ENCODE assay signal across 8 cellular contexts in the genomic region with DNA sequence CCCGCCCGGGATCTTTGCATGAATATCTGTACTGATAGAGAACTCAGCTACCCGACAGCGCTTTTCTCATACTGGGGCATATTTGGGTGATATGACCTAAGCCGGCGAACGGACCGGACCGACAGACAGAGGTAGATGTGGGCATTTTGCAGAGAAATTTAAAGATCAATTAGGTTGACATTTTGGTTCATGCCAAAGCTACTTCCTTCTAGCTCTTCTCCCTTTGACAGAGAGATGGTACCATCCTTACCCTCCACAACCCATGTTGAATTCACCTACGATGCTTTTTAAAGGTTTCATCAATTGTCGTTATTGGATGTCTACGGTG. TPM values are rescaled to one million over a fixed set of nuclear protein-coding genes. Genes with fewer than 3 reads are reported as not detected.
DNase-seq lines count a peak whose midpoint lies in the region; ATAC-seq and TF ChIP-seq lines count a peak whose summit lies in the region.

No MANE protein-coding gene starts in this region.

- no peaks in the 10 kb centered on the region for H3F3A ChIP-seq in SK-N-SH (replicated peaks; ENCODE audit: insufficient read depth)

- peaks cover 16% of the 10 kb centered on the region for H3K36me3 Mint-ChIP-seq in activated naive CD8-positive, alpha-beta T cell treated with anti-CD3 and anti-CD28 coated beads, Interleukin-2, amount 50 U/mL, for 24 hours (ENCODE audit: low read depth)
- H3K36me3 Mint-ChIP-seq in activated CD8-positive, alpha-beta T cell treated with anti-CD3 and anti-CD28 coated beads, Interleukin-2, amount 10 ng/mL, durations not matched to agents 7 days and 5 days (ENCODE audit: low read depth) = peaks cover 34% of the 10 kb centered on the region

- peaks cover 0 to 13% of the 10 kb centered on the region in 2 experiments; a peak in 3 of 4 replicates for H3K4me1 ChIP-seq in SK-N-SH (ENCODE audit: control insufficient read depth in 1 of 2, insufficient read depth in 2 of 2, low read depth in 1 of 2, low read length in 1 of 2)

- no peaks in the 10 kb centered on the region for H3K9me2 ChIP-seq in SK-N-SH

- H3K4me3 Mint-ChIP-seq in activated naive CD8-positive, alpha-beta T cell treated with anti-CD3 and anti-CD28 coated beads, Interleukin-2, amount 50 U/mL, for 24 hours = no peak overlapping the region
- no peak overlapping the region for H3K4me3 Mint-ChIP-seq in activated CD8-positive, alpha-beta T cell treated with anti-CD3 and anti-CD28 coated beads, Interleukin-2, amount 10 ng/mL, durations not matched to agents 7 days and 5 days

- no peaks in the 10 kb centered on the region for H3K9me3 Mint-ChIP-seq in activated naive CD8-positive, alpha-beta T cell treated with anti-CD3 and anti-CD28 coated beads, Interleukin-2, amount 50 U/mL, for 24 hours
- no peaks in the 10 kb centered on the region for H3K9me3 Mint-ChIP-seq in activated CD8-positive, alpha-beta T cell treated with anti-CD3 and anti-CD28 coated beads, Interleukin-2, amount 10 ng/mL, durations not matched to agents 7 days and 5 days (ENCODE audit: insufficient read depth)

- H3K4me3 ChIP-seq in SK-N-SH (ENCODE audit: low read depth in 2 of 2, low read length in 1 of 2) = peak overlapping the region; percentile 85 to 92

- CTCF ChIA-PET in SK-N-SH (lab: Yijun Ruan, JAX) = interaction anchor here (0.7 to 1.8 kb wide), 12 partner anchors 9 to 337 kb away, joined by 3 to 7 read pairs (median 4); partner anchors contain the start of gene COG2
- CTCF ChIA-PET in activated CD8-positive, alpha-beta T cell treated with anti-CD3 and anti-CD28 coated beads, Interleukin-2, amount 10 ng/mL, durations not matched to agents 7 days and 5 days (lab: Charles Lee) = interaction anchor here (1.0 to 2.7 kb wide), 9 partner anchors 12 to 338 kb away, joined by 3 to 11 read pairs (median 5); partner anchors contain the start of gene COG2

- TF ChIP-seq EP300 in SK-N-SH (IDR thresholded peaks at IDR 0.05; ENCODE audit: borderline replicate concordance in 1 of 2, low read depth in 1 of 2, low read length in 1 of 2) = no peak

- no peaks in the 10 kb centered on the region for H3K27me3 Mint-ChIP-seq in activated naive CD8-positive, alpha-beta T cell treated with anti-CD3 and anti-CD28 coated beads, Interleukin-2, amount 50 U/mL, for 24 hours
- no peaks in the 10 kb centered on the region for H3K27me3 Mint-ChIP-seq in activated CD8-positive, alpha-beta T cell treated with anti-CD3 and anti-CD28 coated beads, Interleukin-2, amount 10 ng/mL, durations not matched to agents 7 days and 5 days (ENCODE audit: low read depth)

- TF ChIP-seq CTCF in SK-N-SH (IDR thresholded peaks at IDR 0.05) = no peak

- H3K4me1 Mint-ChIP-seq in activated naive CD8-positive, alpha-beta T cell treated with anti-CD3 and anti-CD28 coated beads, Interleukin-2, amount 50 U/mL, for 24 hours = peaks cover 24% of the 10 kb centered on the region
- H3K4me1 Mint-ChIP-seq in activated CD8-positive, alpha-beta T cell treated with anti-CD3 and anti-CD28 coated beads, Interleukin-2, amount 10 ng/mL, durations not matched to agents 7 days and 5 days (ENCODE audit: low read depth) = peaks cover 25% of the 10 kb centered on the region

- ATAC-seq in SK-N-SH treated with all-trans-retinoic acid at 6 μM for 48 hours (no peak; the same call in 2 of the 3 replicates), GM21423 (IDR thresholded peaks at IDR 0.05; ENCODE audit: unreplicated experiment) (no peak)
- ATAC-seq in activated naive CD8-positive, alpha-beta T cell treated with anti-CD3 and anti-CD28 coated beads, Interleukin-2, amount 50 U/mL, for 24 hours = no peak
- ATAC-seq in activated CD8-positive, alpha-beta T cell treated with anti-CD3 and anti-CD28 coated beads, Interleukin-2, amount 10 ng/mL, durations not matched to agents 7 days and 5 days = no peak

- H3K9ac ChIP-seq in SK-N-SH = peak overlapping the region; percentile 64

- peak overlapping the region; percentile 94 for H3K27ac Mint-ChIP-seq in activated naive CD8-positive, alpha-beta T cell treated with anti-CD3 and anti-CD28 coated beads, Interleukin-2, amount 50 U/mL, for 24 hours
- H3K27ac Mint-ChIP-seq in activated CD8-positive, alpha-beta T cell treated with anti-CD3 and anti-CD28 coated beads, Interleukin-2, amount 10 ng/mL, durations not matched to agents 7 days and 5 days = no peak overlapping the region

- no peaks in the 10 kb centered on the region for H4K20me1 ChIP-seq in SK-N-SH (ENCODE audit: insufficient read depth)

- peak overlapping the region; percentile 73 for H3K4me2 ChIP-seq in SK-N-SH

- peaks cover 6 to 26% of the 10 kb centered on the region in 2 experiments for H3K36me3 ChIP-seq in SK-N-SH (replicated peaks in 1 of 2; ENCODE audit: control insufficient read depth in 1 of 2, insufficient read depth in 2 of 2, low read length in 1 of 2)

- DNase-seq in SK-N-SH (no peak), iris pigment epithelial cell (ENCODE audit: low read depth) (peak; percentile 9), substantia nigra (lab: John Stamatoyannopoulos, UW) (no peak), NCI-H1417 treated with DMSO at 0.1 percent for 48 hours (lab: John Stamatoyannopoulos, UW) (no peak)
- DNase-seq in activated naive CD8-positive, alpha-beta T cell treated with anti-CD3 and anti-CD28 coated beads, Interleukin-2, amount 50 U/mL, for 24 hours = no peak
- no peak for DNase-seq in activated CD8-positive, alpha-beta T cell treated with anti-CD3 and anti-CD28 coated beads, Interleukin-2, amount 10 ng/mL, durations not matched to agents 7 days and 5 days

- no peak for TF ChIP-seq RAD21 in SK-N-SH (IDR thresholded peaks at IDR 0.05; ENCODE audit: low read length)

- H3K9me3 ChIP-seq in SK-N-SH = no peaks in the 10 kb centered on the region

- peaks cover 48% of the 10 kb centered on the region for H3K79me2 ChIP-seq in SK-N-SH (ENCODE audit: insufficient read depth)

- H2AFZ ChIP-seq in SK-N-SH (ENCODE audit: low read depth) = peak overlapping the region; percentile 92

- WGBS in SK-N-SH (ENCODE audit: low lambda C conversion rate) = 5% methylated on average over 12 of the region's 12 CpGs

- no peaks in the 10 kb centered on the region for H3K27me3 ChIP-seq in SK-N-SH (ENCODE audit: insufficient read depth)

- peak overlapping the region in 1 of 2 experiments; percentile 76; a peak in 3 of 4 replicates for H3K27ac ChIP-seq in SK-N-SH (ENCODE audit: low read depth in 2 of 2, low read length in 1 of 2)
- peak overlapping the region; percentile 59 for H3K27ac ChIP-seq in substantia nigra (ENCODE audit: low read depth, low read length, poor library complexity, severe bottlenecking)

- POLR2A ChIA-PET in SK-N-SH (lab: Yijun Ruan, JAX) = interaction anchor here (1.2 kb wide), 1 partner anchor 236 kb away, joined by 3 read pairs; no protein-coding TSS in a partner anchor
- POLR2A ChIA-PET in activated CD8-positive, alpha-beta T cell treated with anti-CD3 and anti-CD28 coated beads, Interleukin-2, amount 10 ng/mL, durations not matched to agents 7 days and 5 days (lab: Charles Lee) = interaction anchor here (1.1 kb wide), 1 partner anchor 63 kb away, joined by 7 read pairs; no protein-coding TSS in a partner anchor

TF ChIP-seq in SK-N-SH treated with all-trans-retinoic acid at 6 μM for 48 hours, 23 proteins besides CTCF, POLR2A, EP300 and RAD21:
- TF ChIP-seq ZC3H10 (CRISPR knock-in tag; IDR thresholded peaks at IDR 0.05) (no peak), TCF4 (CRISPR knock-in tag; IDR thresholded peaks at IDR 0.05; ENCODE audit: borderline replicate concordance) (no peak)
- TF ChIP-seq, protein P1, sequence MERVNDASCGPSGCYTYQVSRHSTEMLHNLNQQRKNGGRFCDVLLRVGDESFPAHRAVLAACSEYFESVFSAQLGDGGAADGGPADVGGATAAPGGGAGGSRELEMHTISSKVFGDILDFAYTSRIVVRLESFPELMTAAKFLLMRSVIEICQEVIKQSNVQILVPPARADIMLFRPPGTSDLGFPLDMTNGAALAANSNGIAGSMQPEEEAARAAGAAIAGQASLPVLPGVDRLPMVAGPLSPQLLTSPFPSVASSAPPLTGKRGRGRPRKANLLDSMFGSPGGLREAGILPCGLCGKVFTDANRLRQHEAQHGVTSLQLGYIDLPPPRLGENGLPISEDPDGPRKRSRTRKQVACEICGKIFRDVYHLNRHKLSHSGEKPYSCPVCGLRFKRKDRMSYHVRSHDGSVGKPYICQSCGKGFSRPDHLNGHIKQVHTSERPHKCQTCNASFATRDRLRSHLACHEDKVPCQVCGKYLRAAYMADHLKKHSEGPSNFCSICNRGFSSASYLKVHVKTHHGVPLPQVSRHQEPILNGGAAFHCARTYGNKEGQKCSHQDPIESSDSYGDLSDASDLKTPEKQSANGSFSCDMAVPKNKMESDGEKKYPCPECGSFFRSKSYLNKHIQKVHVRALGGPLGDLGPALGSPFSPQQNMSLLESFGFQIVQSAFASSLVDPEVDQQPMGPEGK (CRISPR knock-in tag; IDR thresholded peaks at IDR 0.05; ENCODE audit: borderline replicate concordance) = no peak

RNA-seq across cellular contexts. Expression of gene ARV1, which starts 0.5 kb away (rescaled TPM):
- 26.7 and 34.7 TPM in 2 replicates for polyA plus RNA-seq in SK-N-SH (2012; rRNA removed)
- polyA plus RNA-seq in SK-N-SH (2012; cell fraction: cytosol; rRNA removed) = 38.9 and 48.4 TPM in 2 replicates
- polyA plus RNA-seq in SK-N-SH (2012; cell fraction: nucleus; rRNA removed) = 8.4 and 18.6 TPM in 2 replicates
- 10 to 100 TPM; 15.6 to 16.4 TPM for total RNA-seq in activated CD8-positive, alpha-beta T cell treated with anti-CD3 and anti-CD28 coated beads, Interleukin-2, amount 10 ng/mL, durations not matched to agents 7 days and 5 days

RNA-seq across cellular contexts. Expression of gene TTC13, which starts 0.7 kb away (rescaled TPM):
- 5.5 and 8.4 TPM in 2 replicates for polyA plus RNA-seq in SK-N-SH (2012; rRNA removed)
- polyA plus RNA-seq in SK-N-SH (2012; cell fraction: cytosol; rRNA removed) = 5.9 and 6.0 TPM in 2 replicates
- polyA plus RNA-seq in SK-N-SH (2012; cell fraction: nucleus; rRNA removed) = 8.9 and 16.4 TPM in 2 replicates
- 10 to 100 TPM; 34.0 to 34.2 TPM for total RNA-seq in activated CD8-positive, alpha-beta T cell treated with anti-CD3 and anti-CD28 coated beads, Interleukin-2, amount 10 ng/mL, durations not matched to agents 7 days and 5 days
